Comparison of ENCODE assay signal across 1 cellular context in genomic region chr11:5007561-5007960, GRCh38.
TF ChIP-seq lines count a peak whose summit lies in the region.

No MANE protein-coding gene starts in this region.

TF ChIP-seq in GM23338, 12 proteins besides CTCF, POLR2A, EP300 and RAD21 (continued from another document):
- TF ChIP-seq REST (IDR thresholded peaks at IDR 0.05; ENCODE audit: unreplicated experiment) (no peak), CREB1 (CRISPR knock-in tag; IDR thresholded peaks at IDR 0.05; ENCODE audit: low read depth) (no peak), ZNF462 (CRISPR knock-in tag; IDR thresholded peaks at IDR 0.05) (no peak)
